In genomic region chr10:96371356-96371755, GRCh38 we compare ENCODE assay signal across 8 cellular contexts. TPM values are rescaled to one million over a fixed set of nuclear protein-coding genes. Genes with fewer than 3 reads are reported as not detected.
"Had no signal": no experiment of that assay in that cellular context is flagged by ENCODE, and none has a peak within 500 bp of the region (broad histone marks: within the 10 kb centered on the region; RNA-seq: fewer than 3 reads in every experiment).

No MANE protein-coding gene starts in this region.

- H3K4me3 ChIP-seq: GM23338, HAP-1 had no signal

- H3K27ac ChIP-seq: HL-60 had no signal

- DNase-seq: HFFc6 had no signal

- H3K4me3 Mint-ChIP-seq: GM23338, HFFc6 had no signal

- H2AFZ ChIP-seq: GM23338 had no signal

- H3K9me3 ChIP-seq: HAP-1 had no signal

- H3K36me3 ChIP-seq: HAP-1 had no signal

- H3K4me2 ChIP-seq: GM23338 had no signal

- H3K9me3 Mint-ChIP-seq: GM23338, HFFc6, IgD-negative memory B cell had no signal

- H3K27ac Mint-ChIP-seq: GM23338, HFFc6, IgD-negative memory B cell had no signal

RNA-seq across cellular contexts. Expression of gene OPALIN, which starts 12.6 kb away (rescaled TPM):
- total RNA-seq: GM23338, H1, HepG2, HFFc6, HT1080 had no signal
- polyA plus RNA-seq: GM23338, HepG2, IgD-negative memory B cell had no signal
